Comparison of ENCODE assay signal across 18 cellular contexts in the genomic region with DNA sequence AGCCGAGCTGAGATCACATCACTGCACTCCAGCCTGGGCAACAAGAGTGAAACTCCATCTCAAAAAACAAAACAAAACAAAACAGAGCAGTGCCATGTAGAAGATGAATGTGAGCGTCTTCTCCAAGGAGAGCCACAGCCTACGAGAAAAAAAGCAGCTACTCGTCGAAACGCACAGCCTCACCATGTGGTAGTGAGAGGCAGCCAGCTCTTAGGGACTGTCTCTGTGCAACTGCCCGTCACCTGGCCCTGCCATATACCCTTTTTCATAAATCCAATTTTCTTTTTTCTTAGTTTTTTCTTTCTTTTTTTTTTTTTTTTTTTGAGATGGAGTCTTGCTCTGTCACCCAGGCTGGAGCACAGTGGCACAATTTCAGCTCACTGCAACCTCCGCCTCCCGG. TPM values are rescaled to one million over a fixed set of nuclear protein-coding genes. Genes with fewer than 3 reads are reported as not detected.
"Had no signal": no experiment of that assay in that cellular context is flagged by ENCODE, and none has a peak within 500 bp of the region (broad histone marks: within the 10 kb centered on the region; RNA-seq: fewer than 3 reads in every experiment).

No MANE protein-coding gene starts in this region.

RNA-seq across cellular contexts. Expression of gene PVALEF, which starts 11.3 kb away (rescaled TPM):
- total RNA-seq: endothelial cell of umbilical vein; epithelial cell of proximal tubule; esophagus muscularis mucosa; fibroblast of lung; foreskin keratinocyte; gastroesophageal sphincter; heart right ventricle; lung; mucosa of descending colon; naive thymus-derived CD4-positive, alpha-beta T cell; osteocyte; prostate gland; right atrium auricular region; sigmoid colon; skeletal muscle tissue; transverse colon; upper lobe of right lung; uterus had no signal
- polyA plus RNA-seq: endothelial cell of umbilical vein; fibroblast of lung; foreskin keratinocyte; heart right ventricle; lung; naive thymus-derived CD4-positive, alpha-beta T cell; sigmoid colon had no signal

RNA-seq across cellular contexts. Expression of gene AATK, which starts 12.0 kb away (rescaled TPM):
- total RNA-seq: osteocyte had no signal
- polyA plus RNA-seq: naive thymus-derived CD4-positive, alpha-beta T cell had no signal
